In the genomic region with DNA sequence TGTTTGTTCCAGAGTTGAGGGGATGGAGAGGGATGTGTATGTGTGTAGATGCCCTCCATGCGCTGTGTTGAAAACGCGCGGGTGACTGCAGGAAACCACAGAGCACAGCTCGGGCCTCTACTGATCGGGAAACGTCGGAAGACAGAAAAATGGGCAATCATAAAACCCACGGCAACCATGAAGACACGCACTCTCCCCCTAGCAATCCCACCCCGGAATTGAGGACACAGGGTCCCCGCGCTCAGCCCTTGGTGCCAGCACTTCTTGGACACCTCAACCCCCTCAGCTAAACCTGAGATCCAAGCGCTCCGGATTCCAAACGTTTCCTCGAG, we compare ENCODE assay signal across 6 cellular contexts. TPM values are rescaled to one million over a fixed set of nuclear protein-coding genes. Genes with fewer than 3 reads are reported as not detected.
DNase-seq lines count a peak whose midpoint lies in the region; ATAC-seq, FAIRE-seq and TF ChIP-seq lines count a peak whose summit lies in the region.

No MANE protein-coding gene starts in this region.

- peak overlapping the region; percentile 80 for H3K4me2 ChIP-seq in KMS-11

- peak overlapping the region; percentile 99 for H3K4me3 Mint-ChIP-seq in Calu3 (ENCODE audit: low read depth, unreplicated experiment)

- TF ChIP-seq CTCF in Calu3 (IDR thresholded peaks at IDR 0.05; ENCODE audit: unreplicated experiment) (no peak), KMS-11 (conservative IDR thresholded peaks at IDR 0.05; ENCODE audit: low read depth, low read length) (no peak), retinal pigment epithelial cell (conservative IDR thresholded peaks at IDR 0.05; ENCODE audit: low read depth, low read length) (no peak)

- peak overlapping the region; percentile 98 for H3K27ac Mint-ChIP-seq in Calu3 (ENCODE audit: unreplicated experiment)

- intact Hi-C loops in Calu3 (cut with micrococcal nuclease; ENCODE audit: unreplicated experiment) = no loop called here

- H4K20me1 ChIP-seq in KMS-11 (ENCODE audit: insufficient read depth) = no peaks in the 10 kb centered on the region

- peaks cover 10% of the 10 kb centered on the region; the same call in 1 of the 2 replicates for H3K79me2 ChIP-seq in KMS-11 (ENCODE audit: insufficient read depth, low read depth)

- H3K9me3 ChIP-seq in ectodermal cell (ENCODE audit: control insufficient read depth, low read length) = no peaks in the 10 kb centered on the region

- peak; percentile 24 for DNase-seq in Calu3
- no peak for DNase-seq in retinal pigment epithelial cell (ENCODE audit: low read depth)
- no peak for DNase-seq in H54 (ENCODE audit: insufficient read length, low spot score)

- CTCF ChIA-PET in Calu3 (lab: Charles Lee) = interaction anchor here (0.6 to 1.8 kb wide), 6 partner anchors 10 to 83 kb away, joined by 3 to 8 read pairs (median 4); a partner anchor contains a TSS

- H3K36me3 ChIP-seq in KMS-11 (ENCODE audit: insufficient read depth) (no peaks in the 10 kb centered on the region), ectodermal cell (ENCODE audit: control insufficient read depth, insufficient read depth, low read length) (peaks cover 11% of the 10 kb centered on the region)

- H3K36me3 Mint-ChIP-seq in Calu3 (ENCODE audit: insufficient read depth, unreplicated experiment) = peaks cover 89% of the 10 kb centered on the region

- BruUV-seq in Calu3 (replicated peaks; lab: Mats Ljungman, UMichigan) = no TSS peak

- no peaks in the 10 kb centered on the region for H3K9me3 Mint-ChIP-seq in Calu3 (ENCODE audit: low read depth, unreplicated experiment)

- H3K27ac ChIP-seq in KMS-11 = peak overlapping the region; percentile 61
- peak overlapping the region; percentile 75 for H3K27ac ChIP-seq in ectodermal cell (ENCODE audit: insufficient read depth, low read depth, low read length, poor library complexity, severe bottlenecking)

- ATAC-seq in HG02571 (IDR thresholded peaks at IDR 0.05; ENCODE audit: unreplicated experiment) = no peak

- no peak for FAIRE-seq in H54 (lab: Jason Lieb, UNC)

- WGBS in ectodermal cell, 2 experiments = 3 to 4% methylated on average over 17 of the region's 17 CpGs

- no peak for TF ChIP-seq POLR2A in H54 (IDR thresholded peaks at IDR 0.05; ENCODE audit: low read depth, low read length)

- H2AFZ ChIP-seq in KMS-11 (ENCODE audit: low read depth) = peak overlapping the region; percentile 56

- H3K4me1 Mint-ChIP-seq in Calu3 (ENCODE audit: low read depth, unreplicated experiment) = peaks cover 9% of the 10 kb centered on the region

- H3K4me3 ChIP-seq in KMS-11 (IDR thresholded peaks at IDR 0.05; ENCODE audit: insufficient read depth, low read depth, low read length) (no peak overlapping the region), ectodermal cell (ENCODE audit: insufficient read depth, low read depth, low read length) (peak overlapping the region; percentile 88), retinal pigment epithelial cell (ENCODE audit: low read length) (peak overlapping the region; percentile 85)

- no peaks in the 10 kb centered on the region for H3K27me3 ChIP-seq in KMS-11 (ENCODE audit: insufficient read depth, low read depth)
- H3K27me3 ChIP-seq in ectodermal cell (ENCODE audit: control insufficient read depth, insufficient read depth, low read length, poor library complexity, severe bottlenecking) = no peaks in the 10 kb centered on the region

- H3K4me1 ChIP-seq in KMS-11 (ENCODE audit: low read depth, poor library complexity, severe bottlenecking) = peaks cover 9% of the 10 kb centered on the region
- H3K4me1 ChIP-seq in ectodermal cell (ENCODE audit: control insufficient read depth, insufficient read depth, low read length) = peaks cover 12% of the 10 kb centered on the region

- no peaks in the 10 kb centered on the region for H3K27me3 Mint-ChIP-seq in Calu3 (ENCODE audit: unreplicated experiment)

- H3K9ac ChIP-seq in KMS-11 = peak overlapping the region; percentile 62

RNA-seq across cellular contexts. Expression of a gene that starts 0.2 kb away (rescaled TPM):
- total RNA-seq in Calu3 (2022) = 10.4 and 11.4 TPM in 2 replicates
- 11.2 TPM for polyA plus RNA-seq in ectodermal cell (2013, experiment 1 of 4)
- polyA plus RNA-seq in ectodermal cell (2013, experiment 2 of 4) = 11.0 TPM
- polyA plus RNA-seq in ectodermal cell (2013, experiment 3 of 4) = 11.9 TPM
- polyA plus RNA-seq in ectodermal cell (2013, experiment 4 of 4) = 11.4 TPM

RNA-seq across cellular contexts. Expression of a gene that starts 0.8 kb away (rescaled TPM):
- 16.4 and 21.3 TPM in 2 replicates for total RNA-seq in Calu3 (2022)
- polyA plus RNA-seq in ectodermal cell (2013, experiment 1 of 4) = 2.6 TPM
- polyA plus RNA-seq in ectodermal cell (2013, experiment 2 of 4) = 4.5 TPM
- polyA plus RNA-seq in ectodermal cell (2013, experiment 3 of 4) = 2.4 TPM
- 4.3 TPM for polyA plus RNA-seq in ectodermal cell (2013, experiment 4 of 4)

RNA-seq across cellular contexts. Expression of a gene that starts 6.1 kb away (rescaled TPM):
- 17.7 and 23.1 TPM in 2 replicates for total RNA-seq in Calu3 (2022)
- polyA plus RNA-seq in ectodermal cell (2013, experiment 1 of 4) = 50.4 TPM
- polyA plus RNA-seq in ectodermal cell (2013, experiment 2 of 4) = 51.7 TPM
- polyA plus RNA-seq in ectodermal cell (2013, experiment 3 of 4) = 181 TPM
- polyA plus RNA-seq in ectodermal cell (2013, experiment 4 of 4) = 111 TPM

RNA-seq across cellular contexts. Expression of a gene that starts 6.2 kb away (rescaled TPM):
- total RNA-seq in Calu3 (2022) = 61.7 and 67.4 TPM in 2 replicates
- 89.1 TPM for polyA plus RNA-seq in ectodermal cell (2013, experiment 1 of 4)
- polyA plus RNA-seq in ectodermal cell (2013, experiment 2 of 4) = 94.0 TPM
- 104 TPM for polyA plus RNA-seq in ectodermal cell (2013, experiment 3 of 4)
- 112 TPM for polyA plus RNA-seq in ectodermal cell (2013, experiment 4 of 4)

RNA-seq across cellular contexts. Expression of a gene that starts 7.6 kb away (rescaled TPM):
- 91.9 and 98.7 TPM in 2 replicates for total RNA-seq in Calu3 (2022)
- polyA plus RNA-seq in ectodermal cell (2013, experiment 1 of 4) = 122 TPM
- 127 TPM for polyA plus RNA-seq in ectodermal cell (2013, experiment 2 of 4)
- 107 TPM for polyA plus RNA-seq in ectodermal cell (2013, experiment 3 of 4)
- 120 TPM for polyA plus RNA-seq in ectodermal cell (2013, experiment 4 of 4)
